ENCODE assay signal across 12 cellular contexts in genomic region chr11:114316980-114317675, GRCh38. TPM values are rescaled to one million over a fixed set of nuclear protein-coding genes. Genes with fewer than 3 reads are reported as not detected.
DNase-seq lines count a peak whose midpoint lies in the region; ATAC-seq and TF ChIP-seq lines count a peak whose summit lies in the region.
"Had no signal": no experiment of that assay in that cellular context is flagged by ENCODE, and none has a peak within 500 bp of the region (broad histone marks: within the 10 kb centered on the region; RNA-seq: fewer than 3 reads in every experiment).

No MANE protein-coding gene starts in this region.

- no peak overlapping the region for H2AK5ac ChIP-seq in mesenchymal stem cell (ENCODE audit: low read length, severe bottlenecking)

- POLR2A ChIA-PET in SK-N-SH (lab: Yijun Ruan, JAX): no interaction called here

- no peaks in the 10 kb centered on the region; the same call in 1 of the 2 replicates for H3K79me2 ChIP-seq in SK-N-SH (ENCODE audit: insufficient read depth)

- peaks cover 3% of the 10 kb centered on the region for H3K79me1 ChIP-seq in mesenchymal stem cell (replicated peaks; ENCODE audit: low read length, poor library complexity, severe bottlenecking)

- no peak overlapping the region for H3K23ac ChIP-seq in mesenchymal stem cell (ENCODE audit: low read length in 2 of 2)

- no peaks in the 10 kb centered on the region for H3K9me2 ChIP-seq in SK-N-SH

- TF ChIP-seq EP300 in SK-N-SH (IDR thresholded peaks at IDR 0.05; ENCODE audit: borderline replicate concordance in 1 of 2, low read depth in 1 of 2, low read length in 1 of 2) (no peak), upper lobe of left lung (IDR thresholded peaks at IDR 0.05) (no peak)

- H3K27ac ChIP-seq in SK-N-SH (ENCODE audit: low read depth in 2 of 2, low read length in 1 of 2): peak overlapping the region in 1 of 2 experiments; percentile 22; a peak in 2 of 4 replicates
- H3K27ac ChIP-seq in coronary artery: peak overlapping the region; percentile 18 to 42
- peak overlapping the region; percentile 14 for H3K27ac ChIP-seq in mesenchymal stem cell (ENCODE audit: low read length, poor library complexity, severe bottlenecking)
- H3K27ac ChIP-seq in upper lobe of left lung: peak overlapping the region in 3 of 4 donors; percentile 70 to 75 (median 73)

- no peak for TF ChIP-seq POLR2A in upper lobe of left lung (IDR thresholded peaks at IDR 0.05)

- TF ChIP-seq CTCF in SK-N-SH (IDR thresholded peaks at IDR 0.05) (no peak), coronary artery (IDR thresholded peaks at IDR 0.05) (no peak), upper lobe of left lung (IDR thresholded peaks at IDR 0.05) (no peak), foreskin fibroblast (IDR thresholded peaks at IDR 0.05; ENCODE audit: low read depth, low read length) (no peak)

- H3K4ac ChIP-seq in mesenchymal stem cell (ENCODE audit: low read depth in 1 of 2, low read length in 2 of 2): no peak overlapping the region

- H4K20me1 ChIP-seq in SK-N-SH (ENCODE audit: insufficient read depth): no peaks in the 10 kb centered on the region

- no peaks in the 10 kb centered on the region for H3K9me3 ChIP-seq in SK-N-SH
- H3K9me3 ChIP-seq in mesenchymal stem cell (ENCODE audit: control insufficient read depth, low read length): no peaks in the 10 kb centered on the region
- H3K9me3 ChIP-seq in upper lobe of left lung: no peaks in the 10 kb centered on the region

- WGBS in SK-N-SH (ENCODE audit: low lambda C conversion rate): 89% methylated on average over 5 of the region's 5 CpGs
- WGBS in mesenchymal stem cell: 70% methylated on average over 5 of the region's 5 CpGs
- 90 to 91% methylated on average over 5 of the region's 5 CpGs for WGBS in upper lobe of left lung, 2 donors

- no peak overlapping the region for H2BK12ac ChIP-seq in mesenchymal stem cell (ENCODE audit: low read length in 2 of 2)

- H4K91ac ChIP-seq in mesenchymal stem cell (ENCODE audit: low read length): no peak overlapping the region

- H3K27me3 ChIP-seq in SK-N-SH (ENCODE audit: insufficient read depth) (no peaks in the 10 kb centered on the region), mesenchymal stem cell (ENCODE audit: control insufficient read depth in 1 of 2, insufficient read depth in 1 of 2, low read length in 2 of 2) (no peaks in the 10 kb centered on the region), upper lobe of left lung (no peaks in the 10 kb centered on the region)

- H3K18ac ChIP-seq in mesenchymal stem cell (ENCODE audit: low read depth in 1 of 2, low read length in 2 of 2): no peak overlapping the region

- no peak overlapping the region for H2BK15ac ChIP-seq in mesenchymal stem cell (ENCODE audit: low read depth, poor library complexity, severe bottlenecking)

- no peaks in the 10 kb centered on the region for H3F3A ChIP-seq in SK-N-SH (replicated peaks; ENCODE audit: insufficient read depth)

- no peak for DNase-seq in SK-N-SH
- DNase-seq in coronary artery (ENCODE audit: low spot score): no peak
- peak; percentile 77 for DNase-seq in mesenchymal stem cell
- DNase-seq in upper lobe of left lung: no peak
- DNase-seq in stimulated activated CD4-positive, alpha-beta T cell treated with anti-CD3 and anti-CD28 coated beads, Interleukin-4, amount 100 ng/mL, for 4 hours: no peak
- no peak for DNase-seq in foreskin fibroblast
- DNase-seq: activated naive CD8-positive, alpha-beta T cell treated with anti-CD3 and anti-CD28 coated beads for 36 hours; midbrain had no signal

- H3K4me1 ChIP-seq in SK-N-SH (ENCODE audit: control insufficient read depth in 1 of 2, insufficient read depth in 2 of 2, low read depth in 1 of 2, low read length in 1 of 2) (0 out of 4 replicates have a peak, but pooled peaks cover 0 to 2% of the 10 kb centered on the region in 2 experiments), mesenchymal stem cell (ENCODE audit: control insufficient read depth, insufficient read depth, low read depth, low read length) (peaks cover 6% of the 10 kb centered on the region), upper lobe of left lung (peaks cover 45 to 58% (median 50%) of the 10 kb centered on the region in 4 donors)

- H3K14ac ChIP-seq in mesenchymal stem cell (ENCODE audit: low read length in 2 of 2): no peak overlapping the region

- 0 out of 2 replicates have a peak overlapping the region, but pooled peaks have one; percentile 25 for H2AFZ ChIP-seq in SK-N-SH (ENCODE audit: low read depth)
- no peak overlapping the region for H2AFZ ChIP-seq in mesenchymal stem cell (ENCODE audit: low read depth, low read length)

- no peak overlapping the region for H3K4me3 ChIP-seq in SK-N-SH (ENCODE audit: low read depth in 2 of 2, low read length in 1 of 2)
- H3K4me3 ChIP-seq in coronary artery: no peak overlapping the region
- H3K4me3 ChIP-seq in mesenchymal stem cell (ENCODE audit: insufficient read depth in 1 of 2, low read depth in 1 of 2, low read length in 2 of 2): no peak overlapping the region
- no peak overlapping the region for H3K4me3 ChIP-seq in upper lobe of left lung
- H3K4me3 ChIP-seq in foreskin fibroblast (ENCODE audit: low read depth in 1 of 2, low read length in 2 of 2): no peak overlapping the region

- peak overlapping the region; percentile 48 for H4K8ac ChIP-seq in mesenchymal stem cell (ENCODE audit: low read length)

- H3K9ac ChIP-seq in SK-N-SH (no peak overlapping the region), mesenchymal stem cell (ENCODE audit: low read length) (peak overlapping the region; percentile 85)

- CTCF ChIA-PET in SK-N-SH (lab: Yijun Ruan, JAX): interaction anchor here (0.7 to 2.4 kb wide), 8 partner anchors 9 to 269 kb away, joined by 3 to 9 read pairs (median 5); no protein-coding TSS in a partner anchor

- no peak overlapping the region for H2BK5ac ChIP-seq in mesenchymal stem cell (ENCODE audit: low read depth, low read length, poor library complexity, severe bottlenecking)

- peak in 1 of 2 donors; percentile 45 for ATAC-seq in upper lobe of left lung (ENCODE audit: low FRiP score in 2 of 2)
- ATAC-seq in GM18907 (IDR thresholded peaks at IDR 0.05; ENCODE audit: unreplicated experiment): no peak
- ATAC-seq: esophagus mucosa had no signal

- no peak overlapping the region for H3K4me2 ChIP-seq in SK-N-SH
- no peak overlapping the region for H3K4me2 ChIP-seq in mesenchymal stem cell (ENCODE audit: low read length, poor library complexity, severe bottlenecking)

- H3K36me3 ChIP-seq in SK-N-SH (replicated peaks in 1 of 2; ENCODE audit: control insufficient read depth in 1 of 2, insufficient read depth in 2 of 2, low read length in 1 of 2) (peaks cover 9 to 28% of the 10 kb centered on the region in 2 experiments), mesenchymal stem cell (ENCODE audit: control insufficient read depth in 1 of 2, insufficient read depth in 2 of 2, low read depth in 1 of 2, low read length in 2 of 2) (peaks cover 33 to 52% of the 10 kb centered on the region in 2 experiments), upper lobe of left lung (peaks cover 0 to 25% (median 8%) of the 10 kb centered on the region in 4 donors)

- no peak for TF ChIP-seq RAD21 in SK-N-SH (IDR thresholded peaks at IDR 0.05; ENCODE audit: low read length)

- H2BK120ac ChIP-seq in mesenchymal stem cell (ENCODE audit: low read depth, low read length): no peak overlapping the region

TF ChIP-seq in SK-N-SH, 30 proteins besides CTCF, POLR2A, EP300 and RAD21:
- no peak for TF ChIP-seq RXRA (IDR thresholded peaks at IDR 0.05; ENCODE audit: borderline replicate concordance, low read depth)

RNA-seq across cellular contexts. Expression of gene NNMT, which starts 20.9 kb away (rescaled TPM):
- 84.6 and 106 TPM in 2 replicates for polyA plus RNA-seq in SK-N-SH (2012; rRNA removed)
- 90.6 and 92.0 TPM in 2 replicates for polyA plus RNA-seq in SK-N-SH (2012; cell fraction: cytosol; rRNA removed)
- polyA plus RNA-seq in SK-N-SH (2012; cell fraction: nucleus; rRNA removed): 109 and 183 TPM in 2 replicates
- polyA plus RNA-seq in mesenchymal stem cell (2013, experiment 1 of 2): 700 TPM
- polyA plus RNA-seq in mesenchymal stem cell (2013, experiment 2 of 2): 645 TPM
- 100 to 1,000 TPM in 5 of 6 donors, 10 to 100 TPM in 1; 93.4 to 383 (median 208) TPM for total RNA-seq in upper lobe of left lung
- total RNA-seq: activated naive CD8-positive, alpha-beta T cell treated with anti-CD3 and anti-CD28 coated beads for 36 hours; G401 had no signal
- polyA plus RNA-seq: CD14-positive monocyte had no signal
